In the genomic region with DNA sequence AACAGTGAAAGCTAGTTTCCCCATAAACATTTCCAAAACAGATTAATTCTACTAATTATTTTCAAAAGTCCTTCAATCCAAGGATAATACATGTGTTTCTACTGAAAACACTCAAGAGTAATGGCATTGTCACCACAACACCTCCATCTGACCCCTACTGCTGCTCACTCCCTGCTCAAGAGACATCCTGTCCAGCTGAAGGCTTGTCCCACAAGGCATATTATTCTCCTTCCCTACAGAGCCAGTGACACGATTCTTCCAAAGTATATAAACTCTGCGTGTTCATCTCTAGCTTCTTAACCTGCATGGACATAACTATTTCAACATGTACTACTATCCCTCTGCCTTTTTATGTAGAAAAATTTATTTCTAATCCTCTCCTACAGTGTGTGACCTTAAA, we compare ENCODE assay signal across 24 cellular contexts.
"Had no signal": no experiment of that assay in that cellular context is flagged by ENCODE, and none has a peak within 500 bp of the region (broad histone marks: within the 10 kb centered on the region; RNA-seq: fewer than 3 reads in every experiment).

No MANE protein-coding gene starts in this region.

- H3K4me2 ChIP-seq: smooth muscle cell had no signal

- H3K4me1 ChIP-seq: uterus had no signal

- H3K4me3 ChIP-seq: left lung, lower lobe of right lung, smooth muscle cell, tibial nerve, uterus had no signal

- FAIRE-seq: keratinocyte had no signal

- H3K27me3 ChIP-seq: left lung, tibial nerve, uterus had no signal

- H2AFZ ChIP-seq: parathyroid adenoma had no signal

- DNase-seq: head of caudate nucleus; hippocampal formation; kidney glomerular epithelial cell; left cardiac atrium; left lung; lower lobe of right lung; mammary epithelial cell; mesenchymal stem cell; naive thymus-derived CD8-positive, alpha-beta T cell; nucleus accumbens; right cardiac atrium; stimulated activated CD4-positive, alpha-beta T cell treated with anti-CD3 and anti-CD28 coated beads, Interleukin-1b, Interleukin-23, amount 100 ng/mL, for 48 hours; stimulated activated CD4-positive, alpha-beta T cell treated with anti-CD3 and anti-CD28 coated beads, Interleukin-2, amount 100 ng/mL, for 48 hours; stimulated activated CD4-positive, alpha-beta T cell treated with anti-CD3 and anti-CD28 coated beads, Interleukin-4, amount 100 ng/mL, for 4 hours; stimulated activated CD8-positive, alpha-beta memory T cell treated with anti-CD3 and anti-CD28 coated beads, Interleukin-4, amount 100 ng/mL, for 48 hours; stimulated activated naive CD4-positive, alpha-beta T cell treated with Interleukin-2 at 50 U/mL for 16 hours; stimulated activated naive CD8-positive, alpha-beta T cell treated with anti-CD3 and anti-CD28 coated beads, Interleukin-15, amount 100 ng/mL, for 72 hours; substantia nigra; uterus had no signal

- H3K27ac ChIP-seq: left lung, lower lobe of right lung, parathyroid adenoma, uterus had no signal

- H3K9ac ChIP-seq: parathyroid adenoma had no signal

- ATAC-seq: left lung; lower lobe of right lung; naive thymus-derived CD8-positive, alpha-beta T cell; stimulated activated memory B cell treated with anti-CD40 and anti-IgM and Interleukin-4, amounts not matched to agents 10 μg/mL and 1 μg/mL and 100 μg/mL, for 72 hours; stimulated activated naive CD8-positive, alpha-beta T cell treated with anti-CD3 and anti-CD28 coated beads, Interleukin-15, amount 100 ng/mL, for 72 hours had no signal

- H3K36me3 ChIP-seq: left lung, lower lobe of right lung, tibial nerve, uterus had no signal

- H3K9me3 ChIP-seq: left lung, lower lobe of right lung, tibial nerve, uterus had no signal
